11 cellular contexts compared by ENCODE assay signal in the genomic region with DNA sequence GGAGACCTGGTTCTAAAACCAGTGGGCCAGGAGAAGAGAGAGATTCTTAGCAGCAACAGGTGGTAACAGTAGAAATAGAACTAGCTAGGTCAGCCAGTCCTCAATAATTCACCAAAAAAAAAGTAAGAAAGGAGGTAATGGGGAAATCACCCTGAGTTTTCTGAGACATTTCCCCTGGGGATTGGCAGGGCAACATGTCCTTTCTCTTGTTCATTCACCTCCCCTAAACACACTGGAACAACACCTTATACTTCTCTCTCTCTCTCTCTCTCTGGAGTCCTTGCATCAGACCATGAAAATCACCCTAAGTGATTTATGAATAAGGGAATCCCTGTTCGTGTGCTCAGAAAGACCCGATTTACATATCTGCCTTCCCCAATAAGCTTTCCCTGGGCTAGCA.
DNase-seq lines count a peak whose midpoint lies in the region; ATAC-seq and TF ChIP-seq lines count a peak whose summit lies in the region.
"Had no signal": no experiment of that assay in that cellular context is flagged by ENCODE, and none has a peak within 500 bp of the region (broad histone marks: within the 10 kb centered on the region; RNA-seq: fewer than 3 reads in every experiment).

No MANE protein-coding gene starts in this region.

- H3K27ac ChIP-seq in psoas muscle, result no peak overlapping the region
- no peak overlapping the region for H3K27ac ChIP-seq in right atrium auricular region
- H3K27ac ChIP-seq: body of pancreas had no signal

- no peaks in the 10 kb centered on the region for H3K27me3 Mint-ChIP-seq in activated naive CD8-positive, alpha-beta T cell treated with anti-CD3 and anti-CD28 coated beads, Interleukin-2, amount 50 U/mL, for 24 hours

- peaks cover 40% of the 10 kb centered on the region for H3K4me1 Mint-ChIP-seq in activated naive CD8-positive, alpha-beta T cell treated with anti-CD3 and anti-CD28 coated beads, Interleukin-2, amount 50 U/mL, for 24 hours

- no peaks in the 10 kb centered on the region for H3K9me3 ChIP-seq in psoas muscle
- H3K9me3 ChIP-seq in right atrium auricular region, result no peaks in the 10 kb centered on the region
- H3K9me3 ChIP-seq: body of pancreas had no signal

- intact Hi-C loops in psoas muscle (cut with DNase I), result no loop called here

- peak; percentile 52 for ATAC-seq in GM19397 (IDR thresholded peaks at IDR 0.05; ENCODE audit: unreplicated experiment)
- peak; percentile 76 for ATAC-seq in HG03108 (IDR thresholded peaks at IDR 0.05; ENCODE audit: unreplicated experiment)
- ATAC-seq in activated naive CD8-positive, alpha-beta T cell treated with anti-CD3 and anti-CD28 coated beads, Interleukin-2, amount 50 U/mL, for 24 hours, result peak; percentile 15
- ATAC-seq in psoas muscle, result no peak
- ATAC-seq: body of pancreas, Panc1 had no signal

- H3K4me3 Mint-ChIP-seq in activated naive CD8-positive, alpha-beta T cell treated with anti-CD3 and anti-CD28 coated beads, Interleukin-2, amount 50 U/mL, for 24 hours, result no peak overlapping the region

- H3K4me3 ChIP-seq in psoas muscle (no peak overlapping the region), right atrium auricular region (no peak overlapping the region)
- H3K4me3 ChIP-seq: body of pancreas had no signal

- no peaks in the 10 kb centered on the region for H3K9me3 Mint-ChIP-seq in activated naive CD8-positive, alpha-beta T cell treated with anti-CD3 and anti-CD28 coated beads, Interleukin-2, amount 50 U/mL, for 24 hours

- WGBS in psoas muscle, 3 donors, result 63 to 87% (median 72%) methylated on average over 2 of the region's 2 CpGs

- no peaks in the 10 kb centered on the region for H3K27me3 ChIP-seq in psoas muscle (ENCODE audit: insufficient read depth in 3 of 3, low read length in 2 of 3)
- no peaks in the 10 kb centered on the region for H3K27me3 ChIP-seq in right atrium auricular region
- H3K27me3 ChIP-seq: body of pancreas had no signal

- in situ Hi-C loops in GM13977 (cut with MboI; ENCODE audit: low pct_unique_long_range_greater_than_20kb, low sequenced_read_pairs, unreplicated experiment), result no loop called here

- peak; percentile 28 for DNase-seq in GM13977 (ENCODE audit: low spot score)
- no peak for DNase-seq in activated naive CD8-positive, alpha-beta T cell treated with anti-CD3 and anti-CD28 coated beads, Interleukin-2, amount 50 U/mL, for 24 hours
- no peak for DNase-seq in cerebellum (ENCODE audit: low spot score)
- DNase-seq in AG20443 (ENCODE audit: low spot score), result no peak
- no peak for DNase-seq in psoas muscle
- DNase-seq in right atrium auricular region (ENCODE audit: low spot score), result no peak
- DNase-seq: body of pancreas, GDM1 had no signal

- peak overlapping the region; percentile 75 for H3K27ac Mint-ChIP-seq in activated naive CD8-positive, alpha-beta T cell treated with anti-CD3 and anti-CD28 coated beads, Interleukin-2, amount 50 U/mL, for 24 hours

- H3K36me3 Mint-ChIP-seq in activated naive CD8-positive, alpha-beta T cell treated with anti-CD3 and anti-CD28 coated beads, Interleukin-2, amount 50 U/mL, for 24 hours (ENCODE audit: low read depth), result peaks cover 76% of the 10 kb centered on the region

- TF ChIP-seq CTCF in GM13977 (IDR thresholded peaks at IDR 0.05; ENCODE audit: extremely low read depth, insufficient read depth, missing control alignments), result no peak
- TF ChIP-seq CTCF in psoas muscle (IDR thresholded peaks at IDR 0.05), result no peak
- no peak for TF ChIP-seq CTCF in right atrium auricular region (IDR thresholded peaks at IDR 0.05)

- H3K36me3 ChIP-seq in psoas muscle (ENCODE audit: insufficient read depth in 1 of 2, low read depth in 1 of 2) (peaks cover 0 to 29% of the 10 kb centered on the region in 2 donors), right atrium auricular region (peaks cover 13% of the 10 kb centered on the region)

- H3K4me1 ChIP-seq in psoas muscle, result no peaks in the 10 kb centered on the region
- no peaks in the 10 kb centered on the region for H3K4me1 ChIP-seq in right atrium auricular region
- H3K4me1 ChIP-seq: body of pancreas had no signal

Comparison
In these comparisons a context has a peak if more than half of its experiments do, and no peak if none do; other contexts are left out.
1. ATAC-seq: peak in GM19397 (single experiment), HG03108 (single experiment) and activated naive CD8-positive, alpha-beta T cell treated with anti-CD3 and anti-CD28 coated beads, Interleukin-2, amount 50 U/mL, for 24 hours (single experiment); none in psoas muscle (0 of 4).